Comparison of ENCODE assay signal across 11 cellular contexts in the genomic region with DNA sequence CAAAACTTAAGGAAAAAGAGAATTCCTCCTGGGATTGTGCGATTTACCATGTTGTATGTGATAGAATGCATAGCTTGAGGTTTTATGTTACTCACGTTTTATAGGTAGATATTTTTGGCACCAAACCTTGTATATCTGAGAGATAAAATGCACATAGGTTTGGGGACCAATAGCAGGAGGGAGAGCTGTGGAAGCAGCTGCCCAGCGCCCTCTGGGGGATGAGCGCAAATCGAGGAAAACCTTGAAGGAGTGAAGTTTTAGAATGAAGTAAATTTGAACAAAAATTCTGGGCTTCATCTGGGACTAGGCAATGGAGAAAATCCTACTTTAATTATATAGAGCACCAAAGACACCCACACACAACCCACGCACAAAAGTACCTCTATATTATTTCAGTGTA.
A peak's percentile ranks its signal among the peaks of the same experiment; 100 is the strongest.
DNase-seq lines count a peak whose midpoint lies in the region; ATAC-seq and TF ChIP-seq lines count a peak whose summit lies in the region.
"Had no signal": no experiment of that assay in that cellular context is flagged by ENCODE, and none has a peak within 500 bp of the region (broad histone marks: within the 10 kb centered on the region; RNA-seq: fewer than 3 reads in every experiment).

No MANE protein-coding gene starts in this region.

- H3K27me3 Mint-ChIP-seq in osteocyte (ENCODE audit: unreplicated experiment): peaks cover 29% of the 10 kb centered on the region
- H3K27me3 Mint-ChIP-seq: activated naive CD4-positive, alpha-beta T cell treated with anti-CD3 and anti-CD28 coated beads, Interleukin-2, amount 50 U/mL, for 24 hours had no signal

- TF ChIP-seq CTCF in LNCAP (IDR thresholded peaks at IDR 0.05): peak; percentile 42; the same call in 1 of the 2 replicates
- TF ChIP-seq CTCF in astrocyte of the cerebellum (IDR thresholded peaks at IDR 0.05; ENCODE audit: low read depth, low read length, missing control alignments): peak; percentile 31
- TF ChIP-seq CTCF in osteocyte (IDR thresholded peaks at IDR 0.05): peak; percentile 19

- in situ Hi-C loops in astrocyte of the cerebellum (cut with HindIII; ENCODE audit: low sequenced_read_pairs): no loop called here

- H3K4me1 Mint-ChIP-seq in osteocyte (ENCODE audit: unreplicated experiment): peaks cover 12% of the 10 kb centered on the region
- H3K4me1 Mint-ChIP-seq: activated naive CD4-positive, alpha-beta T cell treated with anti-CD3 and anti-CD28 coated beads, Interleukin-2, amount 50 U/mL, for 24 hours had no signal

- DNase-seq in NCI-H2081 (lab: John Stamatoyannopoulos, UW) (peak; percentile 28 to 32), NCI-H2081 treated with DMSO at 0.1 percent for 48 hours (lab: John Stamatoyannopoulos, UW) (no peak), astrocyte of the cerebellum (ENCODE audit: low read depth) (no peak), osteocyte (ENCODE audit: extremely low spot score, unreplicated experiment) (no peak), RPMI8226 (no peak)
- DNase-seq: mammary epithelial cell had no signal

- no peaks in the 10 kb centered on the region for H3K36me3 Mint-ChIP-seq in osteocyte (ENCODE audit: unreplicated experiment)
- H3K36me3 Mint-ChIP-seq: activated naive CD4-positive, alpha-beta T cell treated with anti-CD3 and anti-CD28 coated beads, Interleukin-2, amount 50 U/mL, for 24 hours had no signal

- H3K9me3 Mint-ChIP-seq in osteocyte (ENCODE audit: unreplicated experiment): no peaks in the 10 kb centered on the region
- H3K9me3 Mint-ChIP-seq: activated naive CD4-positive, alpha-beta T cell treated with anti-CD3 and anti-CD28 coated beads, Interleukin-2, amount 50 U/mL, for 24 hours; T-helper 2 cell treated with Interferon-gamma antibody and Interleukin-4, amounts not matched to agents 5 μg/mL and 100 μg/mL, for 36 hours had no signal

- ATAC-seq in HG02642 (IDR thresholded peaks at IDR 0.05; ENCODE audit: poor library complexity, unreplicated experiment): no peak
- ATAC-seq in GM21381 (IDR thresholded peaks at IDR 0.05; ENCODE audit: unreplicated experiment): no peak

- no peak overlapping the region for H3K4me3 ChIP-seq in astrocyte of the cerebellum (ENCODE audit: low read depth, low read length)

- H3K27ac Mint-ChIP-seq in osteocyte (ENCODE audit: unreplicated experiment): no peak overlapping the region
- H3K27ac Mint-ChIP-seq: activated naive CD4-positive, alpha-beta T cell treated with anti-CD3 and anti-CD28 coated beads, Interleukin-2, amount 50 U/mL, for 24 hours; T-helper 2 cell treated with Interferon-gamma antibody and Interleukin-4, amounts not matched to agents 5 μg/mL and 100 μg/mL, for 36 hours had no signal

- no peak overlapping the region for H3K4me3 Mint-ChIP-seq in osteocyte (ENCODE audit: unreplicated experiment)
- H3K4me3 Mint-ChIP-seq: activated naive CD4-positive, alpha-beta T cell treated with anti-CD3 and anti-CD28 coated beads, Interleukin-2, amount 50 U/mL, for 24 hours; T-helper 2 cell treated with Interferon-gamma antibody and Interleukin-4, amounts not matched to agents 5 μg/mL and 100 μg/mL, for 36 hours had no signal

Comparison
In these comparisons a context has a peak if more than half of its experiments do, and no peak if none do; other contexts are left out.
1. DNase-seq: peak in NCI-H2081 (2 of 2); none in NCI-H2081 treated with DMSO at 0.1 percent for 48 hours (single experiment), astrocyte of the cerebellum (single experiment), osteocyte (single experiment) and RPMI8226 (single experiment).
2. Peak in every context shown above with its lines, with median percentiles within 50 percentile points of each other: CTCF ChIP-seq.